8 cellular contexts compared by ENCODE assay signal in genomic region chr1:151510614-151510956, GRCh38. TPM values are rescaled to one million over a fixed set of nuclear protein-coding genes. Genes with fewer than 3 reads are reported as not detected.
DNase-seq lines count a peak whose midpoint lies in the region; ATAC-seq and TF ChIP-seq lines count a peak whose summit lies in the region.

No MANE protein-coding gene starts in this region.

- H3K9me3 ChIP-seq in DOHH2 (ENCODE audit: control insufficient read depth, insufficient read depth, low read length) (no peaks in the 10 kb centered on the region), Peyer's patch (no peaks in the 10 kb centered on the region), esophagus squamous epithelium (no peaks in the 10 kb centered on the region)

- H3K4me1 ChIP-seq in DOHH2 (ENCODE audit: control insufficient read depth, low read length) (peaks cover 27% of the 10 kb centered on the region), Peyer's patch (peaks cover 0 to 11% (median 5%) of the 10 kb centered on the region in 4 donors), esophagus squamous epithelium (peaks cover 16 to 50% (median 20%) of the 10 kb centered on the region in 3 donors)

- peaks cover 41% of the 10 kb centered on the region for H3K4me1 Mint-ChIP-seq in progenitor cell of endocrine pancreas (ENCODE audit: low read depth)

- H3K9me2 ChIP-seq in DOHH2 (replicated peaks; ENCODE audit: control insufficient read depth, low read length) = no peaks in the 10 kb centered on the region

- intact Hi-C loops in esophagus squamous epithelium (cut with DNase I) = no loop called here

- peak overlapping the region; percentile 91 for H3K4me3 Mint-ChIP-seq in progenitor cell of endocrine pancreas (ENCODE audit: low read depth)

- TF ChIP-seq POLR2A in Peyer's patch (IDR thresholded peaks at IDR 0.05) (no peak), esophagus squamous epithelium (IDR thresholded peaks at IDR 0.05) (no peak)

- H3K36me3 ChIP-seq in DOHH2 (ENCODE audit: control insufficient read depth, low read length) (no peaks in the 10 kb centered on the region), Peyer's patch (no peaks in the 10 kb centered on the region), esophagus squamous epithelium (no peaks in the 10 kb centered on the region)

- DNase-seq in Peyer's patch = no peak
- no peak for DNase-seq in esophagus squamous epithelium (lab: John Stamatoyannopoulos, UW)
- no peak for DNase-seq in progenitor cell of endocrine pancreas (ENCODE audit: low spot score, unreplicated experiment)
- no peak for DNase-seq in activated CD4-positive, CD25-positive, alpha-beta regulatory T cell treated with anti-CD3 and anti-CD28 coated beads, Interleukin-2, amount 50 U/mL, for 72 hours
- DNase-seq in NCI-H2196 (lab: John Stamatoyannopoulos, UW; ENCODE audit: unreplicated experiment) = no peak
- DNase-seq in putamen (ENCODE audit: low spot score) = no peak

- 6 to 7% methylated on average over 10 of the region's 10 CpGs for WGBS in esophagus squamous epithelium, 2 donors

- H3K4me2 ChIP-seq in DOHH2 (ENCODE audit: low read length) = peak overlapping the region; percentile 94

- H3K27ac ChIP-seq in DOHH2 (ENCODE audit: low read depth, low read length) (no peak overlapping the region), Peyer's patch (peak overlapping the region; percentile 71 to 95 (median 84)), esophagus squamous epithelium (peak overlapping the region; percentile 52 to 83 (median 64))

- TF ChIP-seq CTCF in DOHH2 (IDR thresholded peaks at IDR 0.05; ENCODE audit: low read depth, low read length, poor library complexity, severe bottlenecking) (no peak), Peyer's patch (IDR thresholded peaks at IDR 0.05) (no peak), esophagus squamous epithelium (IDR thresholded peaks at IDR 0.05) (no peak), progenitor cell of endocrine pancreas (IDR thresholded peaks at IDR 0.05; ENCODE audit: unreplicated experiment) (no peak)

- peaks cover 7% of the 10 kb centered on the region; the same call in 1 of the 2 replicates for H3F3A ChIP-seq in DOHH2 (ENCODE audit: control insufficient read depth, insufficient read depth)

- H3K36me3 Mint-ChIP-seq in progenitor cell of endocrine pancreas (ENCODE audit: insufficient read depth) = peaks cover 1% of the 10 kb centered on the region

- peak overlapping the region; percentile 98 for H3K27ac Mint-ChIP-seq in progenitor cell of endocrine pancreas

- peaks cover 24% of the 10 kb centered on the region for H3K27me3 ChIP-seq in DOHH2 (ENCODE audit: control insufficient read depth, low read length)
- H3K27me3 ChIP-seq in Peyer's patch = no peaks in the 10 kb centered on the region
- peaks cover 0 to 6% (median 0%) of the 10 kb centered on the region in 4 donors for H3K27me3 ChIP-seq in esophagus squamous epithelium

- H3K9me3 Mint-ChIP-seq in progenitor cell of endocrine pancreas (ENCODE audit: low read depth) = no peaks in the 10 kb centered on the region

- no peaks in the 10 kb centered on the region for H3K79me2 ChIP-seq in DOHH2 (ENCODE audit: control insufficient read depth, low read length)

- no peaks in the 10 kb centered on the region for H3K27me3 Mint-ChIP-seq in progenitor cell of endocrine pancreas

- no peak for ATAC-seq in HG03039 (IDR thresholded peaks at IDR 0.05; ENCODE audit: unreplicated experiment)

- peak overlapping the region; percentile 80 for H3K4me3 ChIP-seq in DOHH2 (ENCODE audit: low read length)
- peak overlapping the region; percentile 56 to 86 (median 72) for H3K4me3 ChIP-seq in Peyer's patch
- H3K4me3 ChIP-seq in esophagus squamous epithelium = peak overlapping the region; percentile 50 to 73 (median 62)

- no peaks in the 10 kb centered on the region for H4K20me1 ChIP-seq in DOHH2 (ENCODE audit: control insufficient read depth, insufficient read depth, low read depth, low read length)

RNA-seq across cellular contexts. Expression of gene CGN, which starts 0.6 kb away (rescaled TPM):
- 100 to 1,000 TPM in 3 of 4 donors, 10 to 100 TPM in 1; 34.7 to 180 (median 160) TPM for total RNA-seq in Peyer's patch
- 10 to 100 TPM in 3 of 4 donors, 1 to 10 TPM in 1; 3.3 to 26.1 (median 15.1) TPM for total RNA-seq in esophagus squamous epithelium
- 127 and 128 TPM in 2 replicates for total RNA-seq in progenitor cell of endocrine pancreas

RNA-seq across cellular contexts. Expression of gene TUFT1, which starts 29.5 kb away (rescaled TPM):
- 10 to 100 TPM; 12.4 to 23.4 (median 19.3) TPM for total RNA-seq in Peyer's patch
- total RNA-seq in esophagus squamous epithelium = 10 to 100 TPM; 18.1 to 41.8 (median 32.8) TPM
- total RNA-seq in progenitor cell of endocrine pancreas = 12.5 and 14.4 TPM in 2 replicates

RNA-seq across cellular contexts. Expression of gene POGZ, which starts 51.3 kb away (rescaled TPM):
- total RNA-seq in Peyer's patch = 10 to 100 TPM; 49.5 to 91.3 (median 52.6) TPM
- total RNA-seq in esophagus squamous epithelium = 10 to 100 TPM; 16.1 to 45.6 (median 30.4) TPM
- 188 and 189 TPM in 2 replicates for total RNA-seq in progenitor cell of endocrine pancreas
